ENCODE assay signal across 2 cellular contexts in genomic region chr11:107247189-107247588, GRCh38.
TF ChIP-seq lines count a peak whose summit lies in the region.

No MANE protein-coding gene starts in this region.

TF ChIP-seq in HEK293T, 16 proteins besides CTCF, POLR2A, EP300 and RAD21 (continued from another document):
- TF ChIP-seq PKNOX1 (IDR thresholded peaks at IDR 0.05) (peak; percentile 70), ELF4 (IDR thresholded peaks at IDR 0.05) (no peak)

TF ChIP-seq in H1, 55 proteins besides CTCF, POLR2A, EP300 and RAD21 (continued from another document):
- no peak for TF ChIP-seq CBX8 (IDR thresholded peaks at IDR 0.05; ENCODE audit: borderline replicate concordance, low read depth, low read length)
- no peak for TF ChIP-seq SRF (IDR thresholded peaks at IDR 0.05; ENCODE audit: low read depth, low read length)
- TF ChIP-seq CREB1 (IDR thresholded peaks at IDR 0.05) = no peak
- TF ChIP-seq HDAC2 (IDR thresholded peaks at IDR 0.05; ENCODE audit: borderline replicate concordance in 1 of 2, low read depth in 2 of 2, low read length in 2 of 2) = no peak
- no peak for TF ChIP-seq MAX (IDR thresholded peaks at IDR 0.05)
- no peak for TF ChIP-seq RFX5 (IDR thresholded peaks at IDR 0.05; ENCODE audit: borderline replicate concordance, low read depth, low read length)
- no peak for TF ChIP-seq POU5F1 (IDR thresholded peaks at IDR 0.05; ENCODE audit: low read depth, low read length)
